Comparison of ENCODE assay signal across 8 cellular contexts in genomic region chr19:36489139-36489919, GRCh38. TPM values are rescaled to one million over a fixed set of nuclear protein-coding genes. Genes with fewer than 3 reads are reported as not detected.
DNase-seq lines count a peak whose midpoint lies in the region; ATAC-seq and TF ChIP-seq lines count a peak whose summit lies in the region.

ZNF566 (minus strand) TSS chr19:36489561; CDS start chr19:36476557, 13,004 bp downstream.

- H3K27ac Mint-ChIP-seq in activated CD8-positive, alpha-beta T cell treated with anti-CD3 and anti-CD28 coated beads for 36 hours, result peak within 1 kb of the TSS; percentile 98

- ATAC-seq in GM19397 (IDR thresholded peaks at IDR 0.05; ENCODE audit: unreplicated experiment) (peak; percentile 85), HG03565 (IDR thresholded peaks at IDR 0.05; ENCODE audit: unreplicated experiment) (peak; percentile 71)
- peak; percentile 94 for ATAC-seq in activated CD8-positive, alpha-beta T cell treated with anti-CD3 and anti-CD28 coated beads for 36 hours

- CTCF ChIA-PET in activated CD8-positive, alpha-beta T cell treated with anti-CD3 and anti-CD28 coated beads for 36 hours (lab: Charles Lee), result interaction anchor here (0.6 kb wide), 1 partner anchor 12 kb away, joined by 3 read pairs; no protein-coding TSS in a partner anchor

- TF ChIP-seq POLR2A in lower leg skin (IDR thresholded peaks at IDR 0.05), result no peak

- DNase-seq in CD1c-positive myeloid dendritic cell (ENCODE audit: extremely low spot score), result peak; percentile 96
- peak; percentile 99 for DNase-seq in NCI-H82 (lab: John Stamatoyannopoulos, UW)
- DNase-seq in activated CD8-positive, alpha-beta T cell treated with anti-CD3 and anti-CD28 coated beads for 36 hours, result peak; percentile 98
- peak; percentile 95 for DNase-seq in ecto neural progenitor cell (ENCODE audit: low spot score)
- DNase-seq in lower leg skin (ENCODE audit: low spot score in 2 of 2), result peak; percentile 91 to 97
- DNase-seq in stimulated activated CD4-positive, alpha-beta T cell treated with anti-CD3 and anti-CD28 coated beads, Interleukin-4, amount 100 ng/mL, for 4 hours, result peak; percentile 87 to 98

- intact Hi-C loops in activated CD8-positive, alpha-beta T cell treated with anti-CD3 and anti-CD28 coated beads for 36 hours (cut with micrococcal nuclease), result no loop called here
- intact Hi-C loops in lower leg skin (cut with DNase I; ENCODE audit: low total_unique reads), result no loop called here

- 1% methylated on average over 46 to 52 of the region's 53 CpGs for WGBS in lower leg skin, 2 donors

- peaks cover 8% of the 10 kb centered on the region for H3K9me3 Mint-ChIP-seq in activated CD8-positive, alpha-beta T cell treated with anti-CD3 and anti-CD28 coated beads for 36 hours

- TF ChIP-seq CTCF in activated CD8-positive, alpha-beta T cell treated with anti-CD3 and anti-CD28 coated beads for 36 hours (IDR thresholded peaks at IDR 0.05), result no peak
- TF ChIP-seq CTCF in lower leg skin (IDR thresholded peaks at IDR 0.05), result no peak

- peak within 1 kb of the TSS; percentile 58 for H3K4me3 ChIP-seq in lower leg skin (ENCODE audit: low read depth, poor library complexity, severe bottlenecking)

- no peaks in the 10 kb centered on the region for H3K27me3 Mint-ChIP-seq in activated CD8-positive, alpha-beta T cell treated with anti-CD3 and anti-CD28 coated beads for 36 hours

- peaks cover 37% of the 10 kb centered on the region for H3K36me3 Mint-ChIP-seq in activated CD8-positive, alpha-beta T cell treated with anti-CD3 and anti-CD28 coated beads for 36 hours (ENCODE audit: low read depth)

- POLR2A ChIA-PET in activated CD8-positive, alpha-beta T cell treated with anti-CD3 and anti-CD28 coated beads for 36 hours (lab: Charles Lee), result interaction anchor here (0.6 to 2.0 kb wide), 18 partner anchors 11 to 1371 kb away, joined by 3 to 15 read pairs (median 4); partner anchors contain the start of genes ZFP14, ZNF146, ZNF260 and ZNF382

- peaks cover 25% of the 10 kb centered on the region for H3K4me1 Mint-ChIP-seq in activated CD8-positive, alpha-beta T cell treated with anti-CD3 and anti-CD28 coated beads for 36 hours (ENCODE audit: low read depth)

- H3K4me3 Mint-ChIP-seq in activated CD8-positive, alpha-beta T cell treated with anti-CD3 and anti-CD28 coated beads for 36 hours, result peak within 1 kb of the TSS; percentile 94

RNA-seq across cellular contexts. Expression of gene ZNF566, which starts in this region (rescaled TPM):
- total RNA-seq in activated CD8-positive, alpha-beta T cell treated with anti-CD3 and anti-CD28 coated beads for 36 hours, result 1 to 10 TPM; 5.6 to 6.5 TPM
- 10 to 100 TPM in 1 of 4 donors, 1 to 10 TPM in 3; 4.8 to 10.2 (median 5.7) TPM for total RNA-seq in lower leg skin

Comparison
In these comparisons a context has a peak if more than half of its experiments do, and no peak if none do; other contexts are left out.
1. Peak in every context shown above with its lines: DNase-seq, ATAC-seq and H3K4me3 ChIP-seq.